ENCODE assay signal across 20 cellular contexts in genomic region chr12:109828754-109829511, GRCh38. TPM values are rescaled to one million over a fixed set of nuclear protein-coding genes. Genes with fewer than 3 reads are reported as not detected.
"Had no signal": no experiment of that assay in that cellular context is flagged by ENCODE, and none has a peak within 500 bp of the region (broad histone marks: within the 10 kb centered on the region; RNA-seq: fewer than 3 reads in every experiment).

No MANE protein-coding gene starts in this region.

- H3K9me3 Mint-ChIP-seq: activated CD8-positive, alpha-beta T cell treated with anti-CD3 and anti-CD28 coated beads for 36 hours; activated T-cell treated with anti-CD3 and anti-CD28 coated beads, Interleukin-2, amount 50 U/mL, for 4 hours; effector memory CD8-positive, alpha-beta T cell; nephron progenitor cell; type B pancreatic cell had no signal

- ATAC-seq: activated CD4-positive, alpha-beta T cell treated with anti-CD3 and anti-CD28 coated beads for 36 hours; activated CD8-positive, alpha-beta T cell treated with anti-CD3 and anti-CD28 coated beads for 36 hours; activated T-cell treated with anti-CD3 and anti-CD28 coated beads, Interleukin-2, amount 50 U/mL, for 4 hours had no signal

- H3K36me3 Mint-ChIP-seq: type B pancreatic cell had no signal

- H3K9me3 ChIP-seq: heart left ventricle, suprapubic skin had no signal

- H3K36me3 ChIP-seq: brain microvascular endothelial cell, heart left ventricle, suprapubic skin, WERI-Rb-1 had no signal

- H3K27ac ChIP-seq: brain microvascular endothelial cell, epithelial cell of prostate had no signal

- H3K4me3 Mint-ChIP-seq: activated CD4-positive, alpha-beta T cell treated with anti-CD3 and anti-CD28 coated beads for 36 hours; activated CD8-positive, alpha-beta T cell treated with anti-CD3 and anti-CD28 coated beads for 36 hours; activated naive CD8-positive, alpha-beta T cell; activated T-cell treated with anti-CD3 and anti-CD28 coated beads, Interleukin-2, amount 50 U/mL, for 4 hours; effector memory CD8-positive, alpha-beta T cell; nephron progenitor cell; T-helper 17 cell; type B pancreatic cell had no signal

- H3K27me3 ChIP-seq: brain microvascular endothelial cell, suprapubic skin had no signal

- DNase-seq: activated CD4-positive, alpha-beta T cell treated with anti-CD3 and anti-CD28 coated beads for 36 hours; activated CD8-positive, alpha-beta T cell treated with anti-CD3 and anti-CD28 coated beads for 36 hours; activated gamma-delta T cell; activated T-cell treated with anti-CD3 and anti-CD28 coated beads, Interleukin-2, amount 50 U/mL, for 4 hours; brain microvascular endothelial cell; cerebellar nuclear complex; effector memory CD8-positive, alpha-beta T cell; nephron progenitor cell; stimulated activated CD4-positive, alpha-beta T cell treated with anti-CD3 and anti-CD28 coated beads, Interleukin-15, amount 100 ng/mL, for 24 hours; stimulated activated CD4-positive, alpha-beta T cell treated with anti-CD3 and anti-CD28 coated beads, Interleukin-4, amount 100 ng/mL, for 24 hours; stimulated activated CD8-positive, alpha-beta memory T cell treated with anti-CD3 and anti-CD28 coated beads, Interleukin-4, amount 100 ng/mL, for 48 hours; stimulated activated naive CD4-positive, alpha-beta T cell treated with Interleukin-2 at 50 U/mL for 16 hours; T-helper 17 cell; WERI-Rb-1 had no signal

- H3K4me3 ChIP-seq: suprapubic skin had no signal

- H3K27ac Mint-ChIP-seq: activated CD4-positive, alpha-beta T cell treated with anti-CD3 and anti-CD28 coated beads for 36 hours; activated CD8-positive, alpha-beta T cell treated with anti-CD3 and anti-CD28 coated beads for 36 hours; activated naive CD8-positive, alpha-beta T cell; effector memory CD8-positive, alpha-beta T cell; T-helper 17 cell; type B pancreatic cell had no signal

RNA-seq across cellular contexts. Expression of gene TRPV4, which starts 4.3 kb away (rescaled TPM):
- total RNA-seq: activated CD4-positive, alpha-beta T cell treated with anti-CD3 and anti-CD28 coated beads for 36 hours; activated CD8-positive, alpha-beta T cell treated with anti-CD3 and anti-CD28 coated beads for 36 hours; activated T-cell treated with anti-CD3 and anti-CD28 coated beads, Interleukin-2, amount 50 U/mL, for 4 hours; frontal cortex; T-helper 17 cell had no signal
